Comparison of ENCODE assay signal across 20 cellular contexts in the genomic region with DNA sequence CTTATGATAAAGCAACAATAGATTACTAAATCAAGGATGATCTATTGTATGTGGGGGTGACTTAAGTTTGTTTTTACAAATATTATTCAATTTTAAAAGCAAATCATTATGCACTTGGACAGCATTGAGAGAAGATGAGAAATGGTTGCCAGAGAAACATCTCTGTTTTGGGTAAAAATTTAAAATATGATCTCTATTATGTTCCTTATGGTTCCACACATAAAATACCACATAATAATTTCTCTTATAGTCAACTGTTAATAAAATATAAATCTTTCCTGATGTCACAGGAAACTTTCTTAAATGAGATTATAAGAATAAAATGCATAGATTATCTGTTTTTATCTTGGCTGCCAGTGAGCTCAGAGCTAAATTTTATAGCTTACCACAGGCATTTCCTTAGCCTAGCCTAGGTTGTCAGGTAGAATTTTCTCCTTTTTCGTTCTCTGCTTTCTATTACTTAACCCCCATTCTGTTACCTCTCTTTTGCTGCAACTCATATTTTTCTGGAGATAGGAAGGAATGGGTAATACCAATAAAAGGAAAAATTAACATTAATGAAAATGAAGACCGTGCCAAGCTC.
"Had no signal": no experiment of that assay in that cellular context is flagged by ENCODE, and none has a peak within 500 bp of the region (broad histone marks: within the 10 kb centered on the region; RNA-seq: fewer than 3 reads in every experiment).

No MANE protein-coding gene starts in this region.

- H3K79me2 ChIP-seq: hepatocyte had no signal

- FAIRE-seq: kidney, small intestine had no signal

- ATAC-seq: effector memory CD8-positive, alpha-beta T cell; foreskin keratinocyte; left cardiac atrium; lower lobe of right lung; natural killer cell treated with Interleukin-12 subunit alpha and Interleukin-12 subunit beta and Interleukin-15 and Interleukin-18, amount 100 ng/mL, for 72 hours; right cardiac atrium had no signal

- DNase-seq: effector memory CD8-positive, alpha-beta T cell; foreskin keratinocyte; head of caudate nucleus; kidney; left cardiac atrium; left ventricle myocardium inferior; lower lobe of right lung; nucleus accumbens; ovary; right cardiac atrium; small intestine; stimulated activated CD4-positive, alpha-beta T cell treated with anti-CD3 and anti-CD28 coated beads, Interleukin-2, amount 100 ng/mL, for 48 hours; stimulated activated naive CD4-positive, alpha-beta T cell treated with Interleukin-2 at 50 U/mL for 16 hours; trophoblast cell; uterus had no signal

- H3K9me3 ChIP-seq: esophagus muscularis mucosa, left ventricle myocardium inferior, lower lobe of right lung, ovary, uterus had no signal

- H3K9ac ChIP-seq: neural progenitor cell had no signal

- H3K27ac ChIP-seq: epithelial cell of prostate, esophagus muscularis mucosa, foreskin keratinocyte, hepatocyte, left ventricle myocardium inferior, lower lobe of right lung, neural progenitor cell, ovary, uterus had no signal

- H3K4me3 ChIP-seq: esophagus muscularis mucosa, hepatocyte, left ventricle myocardium inferior, lower lobe of right lung, neural progenitor cell, ovary, uterus had no signal

- H3K4me2 ChIP-seq: hepatocyte, neural progenitor cell had no signal

- H2AFZ ChIP-seq: hepatocyte, neural progenitor cell had no signal

- H3K36me3 ChIP-seq: esophagus muscularis mucosa, left ventricle myocardium inferior, lower lobe of right lung, neural progenitor cell, ovary, uterus had no signal

- H3K27me3 ChIP-seq: esophagus muscularis mucosa, foreskin keratinocyte, hepatocyte, neural progenitor cell, ovary, uterus had no signal
